11 cellular contexts compared by ENCODE assay signal in the genomic region with DNA sequence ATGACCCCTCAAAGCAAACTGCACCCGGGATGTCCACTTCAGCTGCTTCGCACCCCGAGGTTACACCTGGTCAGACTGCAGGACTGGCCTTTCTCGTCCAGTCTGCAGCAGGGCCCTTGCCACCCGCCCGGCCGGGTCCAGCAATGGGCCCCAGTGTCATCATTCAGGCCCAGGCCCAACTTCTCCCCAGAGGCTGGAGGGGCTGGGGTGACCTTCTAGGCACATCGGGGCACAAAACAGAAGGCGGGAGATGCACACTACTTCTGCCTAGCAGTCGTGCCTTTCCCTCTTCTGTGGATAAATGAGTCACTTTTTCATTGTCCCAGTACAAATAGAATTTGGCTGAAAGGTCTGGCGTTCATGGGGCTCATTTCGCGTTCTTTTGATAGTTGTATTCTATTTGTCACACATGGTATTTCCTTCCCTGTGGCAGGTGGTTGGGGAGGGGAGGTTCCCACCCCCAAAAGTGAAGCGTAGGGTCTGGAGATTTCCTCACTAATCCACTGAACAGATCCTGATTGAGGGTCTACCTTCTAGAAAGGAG. TPM values are rescaled to one million over a fixed set of nuclear protein-coding genes. Genes with fewer than 3 reads are reported as not detected.
DNase-seq lines count a peak whose midpoint lies in the region; TF ChIP-seq lines count a peak whose summit lies in the region.
"Had no signal": no experiment of that assay in that cellular context is flagged by ENCODE, and none has a peak within 500 bp of the region (broad histone marks: within the 10 kb centered on the region; RNA-seq: fewer than 3 reads in every experiment).

No MANE protein-coding gene starts in this region.

- CTCF ChIA-PET in Caco-2 (lab: Charles Lee) = interaction anchor here (1.0 to 1.7 kb wide), 3 partner anchors 20 to 56 kb away, joined by 3 to 13 read pairs (median 4); partner anchors contain the start of gene ID2

- H3K36me3 Mint-ChIP-seq in Caco-2 (ENCODE audit: insufficient read depth, unreplicated experiment) = no peaks in the 10 kb centered on the region

- TF ChIP-seq RAD21 in liver (IDR thresholded peaks at IDR 0.05) = no peak

- H3K36me3 ChIP-seq in Caco-2 (ENCODE audit: control insufficient read depth, insufficient read depth, low read length) = no peaks in the 10 kb centered on the region
- no peaks in the 10 kb centered on the region for H3K36me3 ChIP-seq in Peyer's patch
- H3K36me3 ChIP-seq in liver (ENCODE audit: control insufficient read depth in 4 of 4, insufficient read depth in 3 of 4, low read depth in 1 of 4, low read length in 3 of 4) = no peaks in the 10 kb centered on the region
- H3K36me3 ChIP-seq in osteoblast (ENCODE audit: insufficient read depth, low read length) = no peaks in the 10 kb centered on the region
- H3K36me3 ChIP-seq: BLaER1 treated with 17β-estradiol and CSF1 and Interleukin-3, amounts not matched to agents 10 nM and 100 nM had no signal

- H3K27ac ChIP-seq in Peyer's patch (peak overlapping the region in 1 of 4 donors; percentile 63), liver (ENCODE audit: low read depth in 1 of 2, low read length in 2 of 2) (peak overlapping the region; percentile 56 to 59), osteoblast (ENCODE audit: low read depth, low read length) (no peak overlapping the region)
- H3K27ac ChIP-seq: BLaER1 treated with 17β-estradiol and CSF1 and Interleukin-3, amounts not matched to agents 10 nM and 100 nM had no signal

- H3K27me3 ChIP-seq in Caco-2 (replicated peaks; ENCODE audit: control insufficient read depth, insufficient read depth, low read length) = no peaks in the 10 kb centered on the region
- no peaks in the 10 kb centered on the region for H3K27me3 ChIP-seq in Peyer's patch
- no peaks in the 10 kb centered on the region for H3K27me3 ChIP-seq in liver (ENCODE audit: control insufficient read depth in 4 of 4, insufficient read depth in 4 of 4, low read length in 3 of 4)
- H3K27me3 ChIP-seq in osteoblast (ENCODE audit: insufficient read depth, low read length) = peaks cover 5% of the 10 kb centered on the region
- H3K27me3 ChIP-seq: BLaER1 treated with 17β-estradiol and CSF1 and Interleukin-3, amounts not matched to agents 10 nM and 100 nM had no signal

- TF ChIP-seq CTCF in Caco-2 (IDR thresholded peaks at IDR 0.05; ENCODE audit: insufficient read depth in 1 of 2, low read depth in 1 of 2, low read length in 1 of 2, severe bottlenecking in 1 of 2, unreplicated experiment in 1 of 2) (no peak), Peyer's patch (IDR thresholded peaks at IDR 0.05) (no peak), liver (IDR thresholded peaks at IDR 0.05; ENCODE audit: low read depth, low read length, missing input control) (no peak), osteoblast (IDR thresholded peaks at IDR 0.05; ENCODE audit: extremely low read depth, low read depth, low read length) (no peak)

- TF ChIP-seq POLR2A in Peyer's patch (IDR thresholded peaks at IDR 0.05) = no peak

- BruUV-seq in Caco-2 (replicated peaks; lab: Mats Ljungman, UMichigan) = no TSS peak

- H3K27ac Mint-ChIP-seq in Caco-2 (ENCODE audit: unreplicated experiment) = peak overlapping the region; percentile 31

- WGBS in liver = 62% methylated on average over 14 of the region's 14 CpGs

- H3K4me3 ChIP-seq in Caco-2 (ENCODE audit: low read depth, low read length) (no peak overlapping the region), Peyer's patch (no peak overlapping the region), liver (ENCODE audit: low read depth in 1 of 3, low read length in 3 of 3) (no peak overlapping the region), osteoblast (ENCODE audit: insufficient read depth, low read length) (no peak overlapping the region)
- H3K4me3 ChIP-seq: BLaER1 treated with 17β-estradiol and CSF1 and Interleukin-3, amounts not matched to agents 10 nM and 100 nM had no signal

- no peaks in the 10 kb centered on the region for H4K20me1 ChIP-seq in osteoblast (ENCODE audit: insufficient read depth, low read length)
- H4K20me1 ChIP-seq: BLaER1 treated with 17β-estradiol and CSF1 and Interleukin-3, amounts not matched to agents 10 nM and 100 nM had no signal

- intact Hi-C loops in Caco-2 (cut with micrococcal nuclease; ENCODE audit: unreplicated experiment) = loop anchor here (1.0 to 10.0 kb wide), 4 partner anchors 16 to 500 kb away; no protein-coding TSS in a partner anchor

- H3K9me3 Mint-ChIP-seq in Caco-2 (ENCODE audit: unreplicated experiment) = peaks cover 7% of the 10 kb centered on the region

- H3K4me2 ChIP-seq in osteoblast (ENCODE audit: insufficient read depth, low read length) = no peak overlapping the region
- H3K4me2 ChIP-seq: BLaER1 treated with 17β-estradiol and CSF1 and Interleukin-3, amounts not matched to agents 10 nM and 100 nM had no signal

- H3K4me1 ChIP-seq in Caco-2 (peaks cover 88% of the 10 kb centered on the region), Peyer's patch (peaks cover 0 to 31% (median 6%) of the 10 kb centered on the region in 4 donors), liver (ENCODE audit: control insufficient read depth in 4 of 4, insufficient read depth in 4 of 4, low read length in 3 of 4) (peaks cover 14 to 39% (median 34%) of the 10 kb centered on the region in 4 donors), osteoblast (ENCODE audit: insufficient read depth, low read length) (no peaks in the 10 kb centered on the region)

- no peaks in the 10 kb centered on the region for H3K9me3 ChIP-seq in Caco-2
- H3K9me3 ChIP-seq in Peyer's patch = no peaks in the 10 kb centered on the region
- no peaks in the 10 kb centered on the region for H3K9me3 ChIP-seq in liver (ENCODE audit: control insufficient read depth in 4 of 4, low read length in 3 of 4)
- no peaks in the 10 kb centered on the region for H3K9me3 ChIP-seq in osteoblast (ENCODE audit: low read depth, low read length)
- H3K9me3 ChIP-seq: BLaER1 treated with 17β-estradiol and CSF1 and Interleukin-3, amounts not matched to agents 10 nM and 100 nM had no signal

- H3K27me3 Mint-ChIP-seq in Caco-2 (ENCODE audit: insufficient read depth, unreplicated experiment) = no peaks in the 10 kb centered on the region

- H3K9ac ChIP-seq in liver (ENCODE audit: low read depth in 1 of 2, low read length in 2 of 2) = no peak overlapping the region
- H3K9ac ChIP-seq: BLaER1 treated with 17β-estradiol and CSF1 and Interleukin-3, amounts not matched to agents 10 nM and 100 nM had no signal

- DNase-seq in Caco-2 (peak; percentile 81 to 90), Peyer's patch (peak in 2 of 3 donors; percentile 41 to 52), osteoblast (ENCODE audit: insufficient read length, low spot score, missing footprints) (peak; percentile 67), NCI-H524 (lab: John Stamatoyannopoulos, UW) (no peak), RPMI8226 (no peak), NCI-H2081 (lab: John Stamatoyannopoulos, UW) (no peak)
- DNase-seq: Kasumi-1, NCI-H187 treated with DMSO at 0.1 percent for 48 hours, NCI-H510A treated with DMSO at 0.1 percent for 48 hours had no signal

- no peak overlapping the region for H2AFZ ChIP-seq in osteoblast (ENCODE audit: low read length)

- H3K4me1 Mint-ChIP-seq in Caco-2 (ENCODE audit: low read depth, unreplicated experiment) = peaks cover 44% of the 10 kb centered on the region

- H3K4me3 Mint-ChIP-seq in Caco-2 (ENCODE audit: unreplicated experiment) = peak overlapping the region; percentile 38

- H3K79me2 ChIP-seq in osteoblast (ENCODE audit: insufficient read depth, low read length) = no peaks in the 10 kb centered on the region

- POLR2A ChIA-PET in Caco-2 (lab: Charles Lee) = interaction anchor here (0.6 to 2.4 kb wide), 3 partner anchors 16 to 149 kb away, joined by 3 to 36 read pairs (median 3); partner anchors contain the start of gene ID2

TF ChIP-seq in liver, 16 proteins besides CTCF, POLR2A, EP300 and RAD21:
- TF ChIP-seq ATF3 (IDR thresholded peaks at IDR 0.05) = no peak
- TF ChIP-seq RXRA (IDR thresholded peaks at IDR 0.05) = no peak
- TF ChIP-seq, protein P1, sequence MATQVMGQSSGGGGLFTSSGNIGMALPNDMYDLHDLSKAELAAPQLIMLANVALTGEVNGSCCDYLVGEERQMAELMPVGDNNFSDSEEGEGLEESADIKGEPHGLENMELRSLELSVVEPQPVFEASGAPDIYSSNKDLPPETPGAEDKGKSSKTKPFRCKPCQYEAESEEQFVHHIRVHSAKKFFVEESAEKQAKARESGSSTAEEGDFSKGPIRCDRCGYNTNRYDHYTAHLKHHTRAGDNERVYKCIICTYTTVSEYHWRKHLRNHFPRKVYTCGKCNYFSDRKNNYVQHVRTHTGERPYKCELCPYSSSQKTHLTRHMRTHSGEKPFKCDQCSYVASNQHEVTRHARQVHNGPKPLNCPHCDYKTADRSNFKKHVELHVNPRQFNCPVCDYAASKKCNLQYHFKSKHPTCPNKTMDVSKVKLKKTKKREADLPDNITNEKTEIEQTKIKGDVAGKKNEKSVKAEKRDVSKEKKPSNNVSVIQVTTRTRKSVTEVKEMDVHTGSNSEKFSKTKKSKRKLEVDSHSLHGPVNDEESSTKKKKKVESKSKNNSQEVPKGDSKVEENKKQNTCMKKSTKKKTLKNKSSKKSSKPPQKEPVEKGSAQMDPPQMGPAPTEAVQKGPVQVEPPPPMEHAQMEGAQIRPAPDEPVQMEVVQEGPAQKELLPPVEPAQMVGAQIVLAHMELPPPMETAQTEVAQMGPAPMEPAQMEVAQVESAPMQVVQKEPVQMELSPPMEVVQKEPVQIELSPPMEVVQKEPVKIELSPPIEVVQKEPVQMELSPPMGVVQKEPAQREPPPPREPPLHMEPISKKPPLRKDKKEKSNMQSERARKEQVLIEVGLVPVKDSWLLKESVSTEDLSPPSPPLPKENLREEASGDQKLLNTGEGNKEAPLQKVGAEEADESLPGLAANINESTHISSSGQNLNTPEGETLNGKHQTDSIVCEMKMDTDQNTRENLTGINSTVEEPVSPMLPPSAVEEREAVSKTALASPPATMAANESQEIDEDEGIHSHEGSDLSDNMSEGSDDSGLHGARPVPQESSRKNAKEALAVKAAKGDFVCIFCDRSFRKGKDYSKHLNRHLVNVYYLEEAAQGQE (IDR thresholded peaks at IDR 0.05) = no peak
TF ChIP-seq in liver: peak in this region for 0.

RNA-seq across cellular contexts. Expression of gene ID2, which starts 56.9 kb away (rescaled TPM):
- total RNA-seq in Caco-2 (2022) = 90.9 and 101 TPM in 2 replicates
- 100 to 1,000 TPM; 143 to 391 (median 188) TPM for total RNA-seq in Peyer's patch
- 100 to 1,000 TPM; 216 to 274 TPM for total RNA-seq in liver
- polyA plus RNA-seq in liver = 100 to 1,000 TPM; 149 to 488 TPM
- total RNA-seq in osteoblast = 139 and 168 TPM in 2 replicates

Comparison
In these comparisons a context has a peak if more than half of its experiments do, and no peak if none do; other contexts are left out.
1. DNase-seq: peak in Caco-2 (2 of 2), Peyer's patch (2 of 3) and osteoblast (single experiment); none in NCI-H524 (0 of 2), RPMI8226 (single experiment) and NCI-H2081 (0 of 2).